In the genomic region with DNA sequence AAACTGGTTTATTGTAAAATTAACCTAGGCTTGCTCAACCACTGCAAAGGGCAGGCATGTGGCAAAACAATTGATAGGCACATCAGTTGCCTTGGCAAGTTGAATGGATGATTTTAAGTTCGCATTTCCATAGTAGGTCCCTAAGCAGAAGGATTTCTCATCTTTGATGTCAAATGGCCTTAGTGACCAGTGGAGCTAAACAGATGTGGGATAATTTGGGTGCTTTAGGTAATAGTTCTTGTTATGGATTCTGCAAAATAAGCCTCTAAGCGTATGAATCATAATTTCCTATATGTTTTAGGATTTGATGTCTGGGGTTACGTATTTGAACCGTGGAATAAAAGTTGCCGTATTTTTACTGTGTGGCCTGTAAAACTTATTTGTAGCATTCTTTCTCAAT, we compare ENCODE assay signal across 3 cellular contexts.
TF ChIP-seq lines count a peak whose summit lies in the region.

No MANE protein-coding gene starts in this region.

TF ChIP-seq in liver, 16 proteins besides CTCF, POLR2A, EP300 and RAD21:
- no peak for TF ChIP-seq YY1 (IDR thresholded peaks at IDR 0.05)
- TF ChIP-seq, protein P1, sequence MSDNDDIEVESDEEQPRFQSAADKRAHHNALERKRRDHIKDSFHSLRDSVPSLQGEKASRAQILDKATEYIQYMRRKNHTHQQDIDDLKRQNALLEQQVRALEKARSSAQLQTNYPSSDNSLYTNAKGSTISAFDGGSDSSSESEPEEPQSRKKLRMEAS (IDR thresholded peaks at IDR 0.05) = no peak
- no peak for TF ChIP-seq SP1 (IDR thresholded peaks at IDR 0.05)
- TF ChIP-seq JUND (IDR thresholded peaks at IDR 0.05) = no peak
- TF ChIP-seq HNF4G (IDR thresholded peaks at IDR 0.05) = no peak
- no peak for TF ChIP-seq TAF1 (conservative IDR thresholded peaks at IDR 0.05)
- TF ChIP-seq HNF4A (conservative IDR thresholded peaks at IDR 0.05) = no peak
- TF ChIP-seq, protein P2, sequence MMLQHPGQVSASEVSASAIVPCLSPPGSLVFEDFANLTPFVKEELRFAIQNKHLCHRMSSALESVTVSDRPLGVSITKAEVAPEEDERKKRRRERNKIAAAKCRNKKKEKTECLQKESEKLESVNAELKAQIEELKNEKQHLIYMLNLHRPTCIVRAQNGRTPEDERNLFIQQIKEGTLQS (IDR thresholded peaks at IDR 0.05) = no peak
- no peak for TF ChIP-seq GABPA (IDR thresholded peaks at IDR 0.05 in 1 of 2, conservative IDR thresholded peaks at IDR 0.05 in 1 of 2)
- TF ChIP-seq EGR1 (IDR thresholded peaks at IDR 0.05; ENCODE audit: low read depth in 2 of 2) = no peak
- TF ChIP-seq FOXA1 (IDR thresholded peaks at IDR 0.05) = no peak
- no peak for TF ChIP-seq RXRA (IDR thresholded peaks at IDR 0.05)
- TF ChIP-seq, protein P3, sequence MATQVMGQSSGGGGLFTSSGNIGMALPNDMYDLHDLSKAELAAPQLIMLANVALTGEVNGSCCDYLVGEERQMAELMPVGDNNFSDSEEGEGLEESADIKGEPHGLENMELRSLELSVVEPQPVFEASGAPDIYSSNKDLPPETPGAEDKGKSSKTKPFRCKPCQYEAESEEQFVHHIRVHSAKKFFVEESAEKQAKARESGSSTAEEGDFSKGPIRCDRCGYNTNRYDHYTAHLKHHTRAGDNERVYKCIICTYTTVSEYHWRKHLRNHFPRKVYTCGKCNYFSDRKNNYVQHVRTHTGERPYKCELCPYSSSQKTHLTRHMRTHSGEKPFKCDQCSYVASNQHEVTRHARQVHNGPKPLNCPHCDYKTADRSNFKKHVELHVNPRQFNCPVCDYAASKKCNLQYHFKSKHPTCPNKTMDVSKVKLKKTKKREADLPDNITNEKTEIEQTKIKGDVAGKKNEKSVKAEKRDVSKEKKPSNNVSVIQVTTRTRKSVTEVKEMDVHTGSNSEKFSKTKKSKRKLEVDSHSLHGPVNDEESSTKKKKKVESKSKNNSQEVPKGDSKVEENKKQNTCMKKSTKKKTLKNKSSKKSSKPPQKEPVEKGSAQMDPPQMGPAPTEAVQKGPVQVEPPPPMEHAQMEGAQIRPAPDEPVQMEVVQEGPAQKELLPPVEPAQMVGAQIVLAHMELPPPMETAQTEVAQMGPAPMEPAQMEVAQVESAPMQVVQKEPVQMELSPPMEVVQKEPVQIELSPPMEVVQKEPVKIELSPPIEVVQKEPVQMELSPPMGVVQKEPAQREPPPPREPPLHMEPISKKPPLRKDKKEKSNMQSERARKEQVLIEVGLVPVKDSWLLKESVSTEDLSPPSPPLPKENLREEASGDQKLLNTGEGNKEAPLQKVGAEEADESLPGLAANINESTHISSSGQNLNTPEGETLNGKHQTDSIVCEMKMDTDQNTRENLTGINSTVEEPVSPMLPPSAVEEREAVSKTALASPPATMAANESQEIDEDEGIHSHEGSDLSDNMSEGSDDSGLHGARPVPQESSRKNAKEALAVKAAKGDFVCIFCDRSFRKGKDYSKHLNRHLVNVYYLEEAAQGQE (IDR thresholded peaks at IDR 0.05) = no peak
- no peak for TF ChIP-seq NR2F2 (IDR thresholded peaks at IDR 0.05)
- TF ChIP-seq FOXA2 (IDR thresholded peaks at IDR 0.05) = no peak
- TF ChIP-seq, protein P4, sequence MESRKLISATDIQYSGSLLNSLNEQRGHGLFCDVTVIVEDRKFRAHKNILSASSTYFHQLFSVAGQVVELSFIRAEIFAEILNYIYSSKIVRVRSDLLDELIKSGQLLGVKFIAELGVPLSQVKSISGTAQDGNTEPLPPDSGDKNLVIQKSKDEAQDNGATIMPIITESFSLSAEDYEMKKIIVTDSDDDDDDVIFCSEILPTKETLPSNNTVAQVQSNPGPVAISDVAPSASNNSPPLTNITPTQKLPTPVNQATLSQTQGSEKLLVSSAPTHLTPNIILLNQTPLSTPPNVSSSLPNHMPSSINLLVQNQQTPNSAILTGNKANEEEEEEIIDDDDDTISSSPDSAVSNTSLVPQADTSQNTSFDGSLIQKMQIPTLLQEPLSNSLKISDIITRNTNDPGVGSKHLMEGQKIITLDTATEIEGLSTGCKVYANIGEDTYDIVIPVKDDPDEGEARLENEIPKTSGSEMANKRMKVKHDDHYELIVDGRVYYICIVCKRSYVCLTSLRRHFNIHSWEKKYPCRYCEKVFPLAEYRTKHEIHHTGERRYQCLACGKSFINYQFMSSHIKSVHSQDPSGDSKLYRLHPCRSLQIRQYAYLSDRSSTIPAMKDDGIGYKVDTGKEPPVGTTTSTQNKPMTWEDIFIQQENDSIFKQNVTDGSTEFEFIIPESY (IDR thresholded peaks at IDR 0.05) = no peak

TF ChIP-seq in HepG2, 621 proteins besides CTCF, POLR2A, EP300 and RAD21 (continues in another document):
- TF ChIP-seq RNF2 (conservative IDR thresholded peaks at IDR 0.05; ENCODE audit: low read depth) (no peak), ZNF547 (CRISPR knock-in tag; IDR thresholded peaks at IDR 0.05) (no peak)
- TF ChIP-seq, protein P5, sequence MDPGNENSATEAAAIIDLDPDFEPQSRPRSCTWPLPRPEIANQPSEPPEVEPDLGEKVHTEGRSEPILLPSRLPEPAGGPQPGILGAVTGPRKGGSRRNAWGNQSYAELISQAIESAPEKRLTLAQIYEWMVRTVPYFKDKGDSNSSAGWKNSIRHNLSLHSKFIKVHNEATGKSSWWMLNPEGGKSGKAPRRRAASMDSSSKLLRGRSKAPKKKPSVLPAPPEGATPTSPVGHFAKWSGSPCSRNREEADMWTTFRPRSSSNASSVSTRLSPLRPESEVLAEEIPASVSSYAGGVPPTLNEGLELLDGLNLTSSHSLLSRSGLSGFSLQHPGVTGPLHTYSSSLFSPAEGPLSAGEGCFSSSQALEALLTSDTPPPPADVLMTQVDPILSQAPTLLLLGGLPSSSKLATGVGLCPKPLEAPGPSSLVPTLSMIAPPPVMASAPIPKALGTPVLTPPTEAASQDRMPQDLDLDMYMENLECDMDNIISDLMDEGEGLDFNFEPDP (CRISPR knock-in tag; conservative IDR thresholded peaks at IDR 0.05) = no peak
- TF ChIP-seq, protein P6, sequence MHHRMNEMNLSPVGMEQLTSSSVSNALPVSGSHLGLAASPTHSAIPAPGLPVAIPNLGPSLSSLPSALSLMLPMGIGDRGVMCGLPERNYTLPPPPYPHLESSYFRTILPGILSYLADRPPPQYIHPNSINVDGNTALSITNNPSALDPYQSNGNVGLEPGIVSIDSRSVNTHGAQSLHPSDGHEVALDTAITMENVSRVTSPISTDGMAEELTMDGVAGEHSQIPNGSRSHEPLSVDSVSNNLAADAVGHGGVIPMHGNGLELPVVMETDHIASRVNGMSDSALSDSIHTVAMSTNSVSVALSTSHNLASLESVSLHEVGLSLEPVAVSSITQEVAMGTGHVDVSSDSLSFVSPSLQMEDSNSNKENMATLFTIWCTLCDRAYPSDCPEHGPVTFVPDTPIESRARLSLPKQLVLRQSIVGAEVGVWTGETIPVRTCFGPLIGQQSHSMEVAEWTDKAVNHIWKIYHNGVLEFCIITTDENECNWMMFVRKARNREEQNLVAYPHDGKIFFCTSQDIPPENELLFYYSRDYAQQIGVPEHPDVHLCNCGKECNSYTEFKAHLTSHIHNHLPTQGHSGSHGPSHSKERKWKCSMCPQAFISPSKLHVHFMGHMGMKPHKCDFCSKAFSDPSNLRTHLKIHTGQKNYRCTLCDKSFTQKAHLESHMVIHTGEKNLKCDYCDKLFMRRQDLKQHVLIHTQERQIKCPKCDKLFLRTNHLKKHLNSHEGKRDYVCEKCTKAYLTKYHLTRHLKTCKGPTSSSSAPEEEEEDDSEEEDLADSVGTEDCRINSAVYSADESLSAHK (CRISPR knock-in tag; IDR thresholded peaks at IDR 0.05; ENCODE audit: borderline replicate concordance) = no peak
- TF ChIP-seq, protein P7, sequence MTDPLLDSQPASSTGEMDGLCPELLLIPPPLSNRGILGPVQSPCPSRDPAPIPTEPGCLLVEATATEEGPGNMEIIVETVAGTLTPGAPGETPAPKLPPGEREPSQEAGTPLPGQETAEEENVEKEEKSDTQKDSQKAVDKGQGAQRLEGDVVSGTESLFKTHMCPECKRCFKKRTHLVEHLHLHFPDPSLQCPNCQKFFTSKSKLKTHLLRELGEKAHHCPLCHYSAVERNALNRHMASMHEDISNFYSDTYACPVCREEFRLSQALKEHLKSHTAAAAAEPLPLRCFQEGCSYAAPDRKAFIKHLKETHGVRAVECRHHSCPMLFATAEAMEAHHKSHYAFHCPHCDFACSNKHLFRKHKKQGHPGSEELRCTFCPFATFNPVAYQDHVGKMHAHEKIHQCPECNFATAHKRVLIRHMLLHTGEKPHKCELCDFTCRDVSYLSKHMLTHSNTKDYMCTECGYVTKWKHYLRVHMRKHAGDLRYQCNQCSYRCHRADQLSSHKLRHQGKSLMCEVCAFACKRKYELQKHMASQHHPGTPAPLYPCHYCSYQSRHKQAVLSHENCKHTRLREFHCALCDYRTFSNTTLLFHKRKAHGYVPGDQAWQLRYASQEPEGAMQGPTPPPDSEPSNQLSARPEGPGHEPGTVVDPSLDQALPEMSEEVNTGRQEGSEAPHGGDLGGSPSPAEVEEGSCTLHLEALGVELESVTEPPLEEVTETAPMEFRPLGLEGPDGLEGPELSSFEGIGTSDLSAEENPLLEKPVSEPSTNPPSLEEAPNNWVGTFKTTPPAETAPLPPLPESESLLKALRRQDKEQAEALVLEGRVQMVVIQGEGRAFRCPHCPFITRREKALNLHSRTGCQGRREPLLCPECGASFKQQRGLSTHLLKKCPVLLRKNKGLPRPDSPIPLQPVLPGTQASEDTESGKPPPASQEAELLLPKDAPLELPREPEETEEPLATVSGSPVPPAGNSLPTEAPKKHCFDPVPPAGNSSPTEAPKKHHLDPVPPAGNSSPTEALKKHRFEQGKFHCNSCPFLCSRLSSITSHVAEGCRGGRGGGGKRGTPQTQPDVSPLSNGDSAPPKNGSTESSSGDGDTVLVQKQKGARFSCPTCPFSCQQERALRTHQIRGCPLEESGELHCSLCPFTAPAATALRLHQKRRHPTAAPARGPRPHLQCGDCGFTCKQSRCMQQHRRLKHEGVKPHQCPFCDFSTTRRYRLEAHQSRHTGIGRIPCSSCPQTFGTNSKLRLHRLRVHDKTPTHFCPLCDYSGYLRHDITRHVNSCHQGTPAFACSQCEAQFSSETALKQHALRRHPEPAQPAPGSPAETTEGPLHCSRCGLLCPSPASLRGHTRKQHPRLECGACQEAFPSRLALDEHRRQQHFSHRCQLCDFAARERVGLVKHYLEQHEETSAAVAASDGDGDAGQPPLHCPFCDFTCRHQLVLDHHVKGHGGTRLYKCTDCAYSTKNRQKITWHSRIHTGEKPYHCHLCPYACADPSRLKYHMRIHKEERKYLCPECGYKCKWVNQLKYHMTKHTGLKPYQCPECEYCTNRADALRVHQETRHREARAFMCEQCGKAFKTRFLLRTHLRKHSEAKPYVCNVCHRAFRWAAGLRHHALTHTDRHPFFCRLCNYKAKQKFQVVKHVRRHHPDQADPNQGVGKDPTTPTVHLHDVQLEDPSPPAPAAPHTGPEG (CRISPR knock-in tag; IDR thresholded peaks at IDR 0.05) = no peak

TF ChIP-seq in endothelial cell of umbilical vein, 7 proteins besides CTCF, POLR2A, EP300 and RAD21:
- peak; percentile 21 for TF ChIP-seq JUN (IDR thresholded peaks at IDR 0.05; ENCODE audit: borderline replicate concordance, insufficient read depth, insufficient read length, low read depth)
- TF ChIP-seq POLR2AphosphoS5 (IDR thresholded peaks at IDR 0.05; ENCODE audit: insufficient read depth, low read depth, low read length) = no peak
- no peak for TF ChIP-seq FOS (IDR thresholded peaks at IDR 0.05; ENCODE audit: borderline replicate concordance, insufficient read depth, low read length)
